1 cellular context compared by ENCODE assay signal in the genomic region with DNA sequence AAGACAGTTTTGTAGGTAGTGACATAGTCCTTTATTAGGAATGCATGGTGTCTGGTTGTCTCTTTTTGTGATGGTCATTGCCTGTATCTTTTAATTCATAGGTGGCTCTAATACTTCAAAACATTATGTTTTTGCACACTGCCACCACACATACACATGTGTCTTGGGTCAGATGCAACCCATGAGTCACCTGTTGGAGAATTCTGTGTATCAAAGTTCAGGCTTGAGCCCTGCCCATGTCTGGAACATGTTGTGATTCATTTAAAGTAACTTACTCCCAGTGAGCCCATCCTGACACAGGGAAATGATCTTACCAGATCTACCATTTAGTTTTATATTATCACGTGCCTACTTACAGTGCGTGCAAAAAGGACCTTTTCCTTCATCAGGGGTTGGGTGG.
TF ChIP-seq lines count a peak whose summit lies in the region.

No MANE protein-coding gene starts in this region.

TF ChIP-seq in liver, 16 proteins besides CTCF, POLR2A, EP300 and RAD21 (continued from another document):
- TF ChIP-seq, protein P1, sequence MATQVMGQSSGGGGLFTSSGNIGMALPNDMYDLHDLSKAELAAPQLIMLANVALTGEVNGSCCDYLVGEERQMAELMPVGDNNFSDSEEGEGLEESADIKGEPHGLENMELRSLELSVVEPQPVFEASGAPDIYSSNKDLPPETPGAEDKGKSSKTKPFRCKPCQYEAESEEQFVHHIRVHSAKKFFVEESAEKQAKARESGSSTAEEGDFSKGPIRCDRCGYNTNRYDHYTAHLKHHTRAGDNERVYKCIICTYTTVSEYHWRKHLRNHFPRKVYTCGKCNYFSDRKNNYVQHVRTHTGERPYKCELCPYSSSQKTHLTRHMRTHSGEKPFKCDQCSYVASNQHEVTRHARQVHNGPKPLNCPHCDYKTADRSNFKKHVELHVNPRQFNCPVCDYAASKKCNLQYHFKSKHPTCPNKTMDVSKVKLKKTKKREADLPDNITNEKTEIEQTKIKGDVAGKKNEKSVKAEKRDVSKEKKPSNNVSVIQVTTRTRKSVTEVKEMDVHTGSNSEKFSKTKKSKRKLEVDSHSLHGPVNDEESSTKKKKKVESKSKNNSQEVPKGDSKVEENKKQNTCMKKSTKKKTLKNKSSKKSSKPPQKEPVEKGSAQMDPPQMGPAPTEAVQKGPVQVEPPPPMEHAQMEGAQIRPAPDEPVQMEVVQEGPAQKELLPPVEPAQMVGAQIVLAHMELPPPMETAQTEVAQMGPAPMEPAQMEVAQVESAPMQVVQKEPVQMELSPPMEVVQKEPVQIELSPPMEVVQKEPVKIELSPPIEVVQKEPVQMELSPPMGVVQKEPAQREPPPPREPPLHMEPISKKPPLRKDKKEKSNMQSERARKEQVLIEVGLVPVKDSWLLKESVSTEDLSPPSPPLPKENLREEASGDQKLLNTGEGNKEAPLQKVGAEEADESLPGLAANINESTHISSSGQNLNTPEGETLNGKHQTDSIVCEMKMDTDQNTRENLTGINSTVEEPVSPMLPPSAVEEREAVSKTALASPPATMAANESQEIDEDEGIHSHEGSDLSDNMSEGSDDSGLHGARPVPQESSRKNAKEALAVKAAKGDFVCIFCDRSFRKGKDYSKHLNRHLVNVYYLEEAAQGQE (IDR thresholded peaks at IDR 0.05), result no peak
- TF ChIP-seq NR2F2 (IDR thresholded peaks at IDR 0.05) (no peak), HNF4G (IDR thresholded peaks at IDR 0.05) (no peak)
- TF ChIP-seq, protein P2, sequence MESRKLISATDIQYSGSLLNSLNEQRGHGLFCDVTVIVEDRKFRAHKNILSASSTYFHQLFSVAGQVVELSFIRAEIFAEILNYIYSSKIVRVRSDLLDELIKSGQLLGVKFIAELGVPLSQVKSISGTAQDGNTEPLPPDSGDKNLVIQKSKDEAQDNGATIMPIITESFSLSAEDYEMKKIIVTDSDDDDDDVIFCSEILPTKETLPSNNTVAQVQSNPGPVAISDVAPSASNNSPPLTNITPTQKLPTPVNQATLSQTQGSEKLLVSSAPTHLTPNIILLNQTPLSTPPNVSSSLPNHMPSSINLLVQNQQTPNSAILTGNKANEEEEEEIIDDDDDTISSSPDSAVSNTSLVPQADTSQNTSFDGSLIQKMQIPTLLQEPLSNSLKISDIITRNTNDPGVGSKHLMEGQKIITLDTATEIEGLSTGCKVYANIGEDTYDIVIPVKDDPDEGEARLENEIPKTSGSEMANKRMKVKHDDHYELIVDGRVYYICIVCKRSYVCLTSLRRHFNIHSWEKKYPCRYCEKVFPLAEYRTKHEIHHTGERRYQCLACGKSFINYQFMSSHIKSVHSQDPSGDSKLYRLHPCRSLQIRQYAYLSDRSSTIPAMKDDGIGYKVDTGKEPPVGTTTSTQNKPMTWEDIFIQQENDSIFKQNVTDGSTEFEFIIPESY (IDR thresholded peaks at IDR 0.05), result no peak
